Comparison of ENCODE assay signal across 12 cellular contexts in the genomic region with DNA sequence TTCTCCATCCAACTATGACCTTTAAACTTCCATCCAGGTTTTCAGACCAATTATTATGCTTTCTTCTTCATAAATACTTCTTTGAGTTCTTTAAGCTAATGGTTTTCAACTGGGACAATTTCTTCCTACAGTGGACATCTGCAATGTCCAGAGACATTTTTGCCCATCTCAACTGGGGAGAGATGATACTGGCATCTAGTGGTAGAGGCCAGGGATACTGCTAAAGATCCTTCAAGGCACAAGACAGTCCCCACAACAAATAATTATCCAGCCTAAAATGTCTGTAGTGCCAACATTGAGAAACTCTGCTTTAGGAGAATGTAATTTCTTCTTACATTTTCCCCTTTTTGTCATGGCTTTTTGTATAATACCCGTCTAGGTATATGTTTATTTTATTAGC. TPM values are rescaled to one million over a fixed set of nuclear protein-coding genes. Genes with fewer than 3 reads are reported as not detected.
A peak's percentile ranks its signal among the peaks of the same experiment; 100 is the strongest.
DNase-seq lines count a peak whose midpoint lies in the region; ATAC-seq, FAIRE-seq and TF ChIP-seq lines count a peak whose summit lies in the region.
"Had no signal": no experiment of that assay in that cellular context is flagged by ENCODE, and none has a peak within 500 bp of the region (broad histone marks: within the 10 kb centered on the region; RNA-seq: fewer than 3 reads in every experiment).

No MANE protein-coding gene starts in this region.

- TF ChIP-seq CTCF in astrocyte of the cerebellum (IDR thresholded peaks at IDR 0.05; ENCODE audit: low read depth, low read length, missing control alignments) (peak; percentile 81), left lung (IDR thresholded peaks at IDR 0.05) (no peak)

- no peaks in the 10 kb centered on the region for H3K36me3 ChIP-seq in left lung

- peak; percentile 87 for FAIRE-seq in H54 (lab: Jason Lieb, UNC)

- in situ Hi-C loops in astrocyte of the cerebellum (cut with HindIII; ENCODE audit: low sequenced_read_pairs) = no loop called here

- no peak for TF ChIP-seq POLR2A in H54 (IDR thresholded peaks at IDR 0.05; ENCODE audit: low read depth, low read length)

- peak; percentile 16 for DNase-seq in AG08396 (ENCODE audit: low spot score)
- no peak for DNase-seq in H54 (ENCODE audit: insufficient read length, low spot score)
- no peak for DNase-seq in astrocyte of the cerebellum (ENCODE audit: low read depth)
- no peak for DNase-seq in left lung
- DNase-seq in activated naive CD4-positive, alpha-beta T cell treated with anti-CD3 and anti-CD28 coated beads, Interleukin-2, amount 50 U/mL, for 16 hours = no peak
- DNase-seq in activated CD4-positive, alpha-beta T cell treated with anti-CD3 and anti-CD28 coated beads for 4 hours = no peak
- no peak for DNase-seq in activated CD4-positive, alpha-beta T cell treated with anti-CD3 and anti-CD28 coated beads for 1 hour
- DNase-seq: activated naive CD8-positive, alpha-beta T cell treated with anti-CD3 and anti-CD28 coated beads, Interleukin-2, amount 10 ng/mL, durations not matched to agents 7 days and 5 days; DMS 273 treated with DMSO at 0.1 percent for 48 hours; NCI-H2081 treated with DMSO at 0.1 percent for 48 hours; occipital lobe had no signal

- intact Hi-C loops in left lung (cut with DNase I) = no loop called here

- ATAC-seq in left lung (peak; percentile 30), HG03159 (IDR thresholded peaks at IDR 0.05; ENCODE audit: unreplicated experiment) (no peak)

- H3K27me3 ChIP-seq in left lung = peaks cover under 1 to 3% of the 10 kb centered on the region in 2 donors

- no peaks in the 10 kb centered on the region for H3K9me3 ChIP-seq in left lung

- H3K27ac ChIP-seq in left lung = no peak overlapping the region

- H3K4me1 ChIP-seq in left lung = no peaks in the 10 kb centered on the region

- H3K4me3 ChIP-seq in astrocyte of the cerebellum (ENCODE audit: low read depth, low read length) = no peak overlapping the region
- H3K4me3 ChIP-seq in left lung = no peak overlapping the region

RNA-seq across cellular contexts. Expression of gene TRHDE, which starts 10.6 kb away (rescaled TPM):
- 1 to 10 TPM in 1 of 2 donors, under 1 TPM in 1; 0.87 to 4.3 TPM for total RNA-seq in left lung
- total RNA-seq: activated naive CD8-positive, alpha-beta T cell treated with anti-CD3 and anti-CD28 coated beads, Interleukin-2, amount 10 ng/mL, durations not matched to agents 7 days and 5 days had no signal
